13 cellular contexts compared by ENCODE assay signal in the genomic region with DNA sequence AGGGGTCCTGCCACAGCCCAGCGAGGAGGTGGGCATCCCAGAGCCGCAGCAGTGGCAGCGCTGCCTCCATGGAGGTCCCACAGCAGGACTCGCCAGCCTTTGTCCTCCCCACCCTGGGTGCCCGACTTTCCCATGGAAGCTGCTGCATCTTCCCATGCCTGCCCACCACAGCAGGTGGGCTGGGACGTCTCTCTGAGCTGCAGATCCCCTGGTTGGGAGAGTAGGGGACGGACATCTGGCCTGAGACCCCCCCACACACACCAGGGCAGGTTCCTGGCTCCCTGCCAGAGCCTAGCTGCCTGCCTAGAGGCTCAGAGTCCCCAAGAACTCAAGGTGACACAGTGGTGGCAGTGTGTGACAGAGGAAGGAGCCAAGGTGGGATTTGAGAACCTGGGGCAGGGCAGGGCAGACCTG.
"Had no signal": no experiment of that assay in that cellular context is flagged by ENCODE, and none has a peak within 500 bp of the region (broad histone marks: within the 10 kb centered on the region; RNA-seq: fewer than 3 reads in every experiment).

No MANE protein-coding gene starts in this region.

- H3K27ac ChIP-seq: left ventricle myocardium inferior, neutrophil had no signal

- H3K36me3 ChIP-seq: left ventricle myocardium inferior, neutrophil had no signal

- H3K9me3 ChIP-seq: left ventricle myocardium inferior, neutrophil had no signal

- DNase-seq: activated CD4-positive, alpha-beta T cell treated with anti-CD3 and anti-CD28 coated beads, Interleukin-2, amount 10 ng/mL, durations not matched to agents 7 days and 5 days; activated CD4-positive, CD25-positive, alpha-beta regulatory T cell; aorta; effector memory CD4-positive, alpha-beta T cell; foreskin fibroblast; hippocampal formation; kidney; left ventricle myocardium inferior; naive thymus-derived CD8-positive, alpha-beta T cell; stimulated activated CD4-positive, alpha-beta T cell treated with anti-CD3 and anti-CD28 coated beads, Interleukin-12 subunit alpha, Interleukin-12 subunit beta, amount 100 ng/mL, for 4 hours; stimulated activated CD4-positive, alpha-beta T cell treated with anti-CD3 and anti-CD28 coated beads, Interleukin-2, amount 100 ng/mL, for 24 hours had no signal

- H3K4me3 ChIP-seq: left ventricle myocardium inferior had no signal

- ATAC-seq: naive thymus-derived CD8-positive, alpha-beta T cell; stimulated activated effector memory CD8-positive, alpha-beta T cell treated with anti-CD3 and anti-CD28 coated beads, Interleukin-12 subunit alpha, Interleukin-12 subunit beta, amount 100 ng/mL, for 72 hours had no signal
